28 cellular contexts compared by ENCODE assay signal in genomic region chr2:236530512-236530911, GRCh38.
"Had no signal": no experiment of that assay in that cellular context is flagged by ENCODE, and none has a peak within 500 bp of the region (broad histone marks: within the 10 kb centered on the region; RNA-seq: fewer than 3 reads in every experiment).

No MANE protein-coding gene starts in this region.

- H3K36me3 ChIP-seq: neural progenitor cell, neutrophil, ovary, pancreas, prostate gland, right atrium auricular region, right lobe of liver, sigmoid colon, spleen had no signal

- H3K4me1 ChIP-seq: neural progenitor cell, pancreas, parathyroid adenoma, prostate gland, psoas muscle, right atrium auricular region, right lobe of liver, spleen had no signal

- H2AFZ ChIP-seq: neural progenitor cell, parathyroid adenoma had no signal

- H3K4me2 ChIP-seq: neural progenitor cell, smooth muscle cell had no signal

- H3K4me3 ChIP-seq: neural progenitor cell, ovary, pancreas, prostate gland, psoas muscle, right atrium auricular region, right lobe of liver, sigmoid colon, skin epidermis, smooth muscle cell, spleen had no signal

- H3K9me3 ChIP-seq: neutrophil, ovary, pancreas, prostate gland, psoas muscle, right atrium auricular region, right lobe of liver, sigmoid colon, spleen had no signal

- H3K79me2 ChIP-seq: parathyroid adenoma had no signal

- DNase-seq: naive thymus-derived CD8-positive, alpha-beta T cell; natural killer cell; nephron progenitor cell; nucleus accumbens; occipital lobe; ovary; pancreas; posterior cingulate gyrus; psoas muscle; retina; right cardiac atrium; right lobe of liver; sigmoid colon; small intestine; spleen; stimulated activated CD4-positive, alpha-beta T cell treated with anti-CD3 and anti-CD28 coated beads, Interleukin-12 subunit alpha, Interleukin-12 subunit beta, amount 100 ng/mL, for 4 hours; stimulated activated CD4-positive, alpha-beta T cell treated with anti-CD3 and anti-CD28 coated beads, Interleukin-15, amount 100 ng/mL, for 24 hours; stimulated activated CD4-positive, alpha-beta T cell treated with anti-CD3 and anti-CD28 coated beads, Interleukin-1b, Interleukin-23, amount 100 ng/mL, for 48 hours; stimulated activated CD4-positive, alpha-beta T cell treated with anti-CD3 and anti-CD28 coated beads, Interleukin-2, amount 100 ng/mL, for 24 hours had no signal

- H3K9ac ChIP-seq: neural progenitor cell, parathyroid adenoma had no signal

- ATAC-seq: naive thymus-derived CD8-positive, alpha-beta T cell; natural killer cell; natural killer cell treated with Interleukin-12 subunit alpha and Interleukin-12 subunit beta and Interleukin-15 and Interleukin-18, amount 100 ng/mL, for 72 hours; pancreas; psoas muscle; right cardiac atrium; right lobe of liver; sciatic nerve had no signal

- H3K27me3 ChIP-seq: neural progenitor cell, neutrophil, ovary, pancreas, right atrium auricular region, right lobe of liver, sigmoid colon, spleen had no signal

- FAIRE-seq: pancreas, small intestine had no signal

- H3K27ac ChIP-seq: neural progenitor cell, neutrophil, ovary, pancreas, parathyroid adenoma, prostate gland, psoas muscle, right atrium auricular region, right lobe of liver, sigmoid colon, skin epidermis had no signal
